In the genomic region with DNA sequence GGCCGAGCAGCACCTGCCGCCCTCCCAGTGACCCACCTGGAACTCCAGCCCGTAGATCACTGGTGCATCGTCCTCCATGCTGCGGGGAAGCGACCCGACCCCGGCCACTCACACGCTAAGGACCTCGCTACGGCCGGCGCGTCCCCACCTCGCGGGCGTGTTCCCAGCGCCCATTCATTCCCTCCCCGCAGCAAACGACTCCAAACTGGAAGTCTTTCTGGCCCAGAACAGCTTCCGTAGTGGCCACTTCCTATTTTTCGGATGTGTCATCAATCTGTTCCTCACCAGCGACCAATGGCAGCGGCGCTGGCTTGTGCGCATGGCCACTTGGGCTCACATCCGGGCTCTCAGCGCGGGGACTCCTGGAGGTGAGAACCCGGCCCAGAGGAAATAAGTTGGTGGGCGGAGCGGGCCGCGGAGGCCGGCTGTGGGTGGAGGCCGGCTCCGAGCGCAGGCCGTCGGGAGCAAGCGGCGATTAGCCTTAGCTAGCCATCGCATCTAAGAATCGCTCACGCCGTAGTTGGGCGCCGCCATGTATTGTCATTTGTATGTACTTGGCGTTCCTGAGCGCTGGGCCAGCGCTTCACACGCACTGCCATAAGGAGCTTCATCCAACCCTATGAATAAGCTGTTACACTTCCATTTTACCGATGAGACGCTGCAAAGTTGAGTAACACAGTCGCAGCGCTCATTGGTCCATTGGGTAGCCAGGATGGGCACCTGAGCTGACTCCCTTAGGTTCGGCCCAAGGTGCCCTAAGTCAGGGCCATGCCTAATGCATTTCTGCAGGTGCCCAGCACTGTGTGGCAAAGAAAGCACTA, we compare ENCODE assay signal across 8 cellular contexts. TPM values are rescaled to one million over a fixed set of nuclear protein-coding genes. Genes with fewer than 3 reads are reported as not detected.
DNase-seq lines count a peak whose midpoint lies in the region; ATAC-seq, FAIRE-seq and TF ChIP-seq lines count a peak whose summit lies in the region.

A gene (minus strand): TSS at position 207 of the 821 bp plus-strand sequence. CDS start 129 bp downstream, at position 78.

- no peak for FAIRE-seq in urothelium cell line (lab: Jason Lieb, UNC)

- H3K27ac ChIP-seq in angular gyrus (ENCODE audit: low read depth, low read length) = peak within 1 kb of the TSS; percentile 95
- H3K27ac ChIP-seq in psoas muscle = peak within 1 kb of the TSS; percentile 98

- H3K36me3 ChIP-seq in psoas muscle (ENCODE audit: insufficient read depth in 1 of 2, low read depth in 1 of 2) = peaks cover 3 to 18% of the 10 kb centered on the region in 2 donors

- H3K9me3 ChIP-seq in psoas muscle = no peaks in the 10 kb centered on the region

- intact Hi-C loops in left ventricle myocardium superior (cut with micrococcal nuclease) (no loop called here), psoas muscle (cut with DNase I) (loop anchor here (2.0 to 10.0 kb wide), 3 partner anchors 75 to 763 kb away; a partner anchor contains a TSS)

- H3K27me3 ChIP-seq in psoas muscle (ENCODE audit: insufficient read depth in 3 of 3, low read length in 2 of 3) = no peaks in the 10 kb centered on the region

- H3K4me1 ChIP-seq in psoas muscle = peaks cover 34% of the 10 kb centered on the region

- WGBS in psoas muscle, 3 donors = 1 to 2% (median 1%) methylated on average over 57 of the region's 57 CpGs

- peak within 1 kb of the TSS; percentile 92 for H3K4me3 ChIP-seq in psoas muscle

- TF ChIP-seq CTCF in psoas muscle (IDR thresholded peaks at IDR 0.05) = peak; percentile 15

- ATAC-seq in GM18498 (IDR thresholded peaks at IDR 0.05; ENCODE audit: unreplicated experiment) (peak; percentile 82), HG02938 (IDR thresholded peaks at IDR 0.05; ENCODE audit: unreplicated experiment) (peak; percentile 80), left ventricle myocardium superior (peak; percentile 96), psoas muscle (peak; percentile 93 to 94 (median 94))

- DNase-seq in NCI-H187 (lab: John Stamatoyannopoulos, UW) = peak; percentile 95 to 98
- DNase-seq in T-helper 2 cell = peak; percentile 88 to 99 (median 95)
- peak; percentile 99 for DNase-seq in left ventricle myocardium superior
- DNase-seq in psoas muscle = peak; percentile 98
- peak; percentile 91 for DNase-seq in urothelium cell line (ENCODE audit: low spot score)

RNA-seq across cellular contexts. Expression of the gene that starts here (rescaled TPM):
- total RNA-seq in left ventricle myocardium superior (9.6 TPM), psoas muscle (10 to 100 TPM in 3 of 4 donors, 1 to 10 TPM in 1; 9.7 to 18.7 (median 12.3) TPM)
- polyA plus RNA-seq in psoas muscle = 10 to 100 TPM; 11.5 to 42.1 (median 28.1) TPM

Comparison
In these comparisons a context has a peak if more than half of its experiments do, and no peak if none do; other contexts are left out.
1. Peak in every context shown above with its lines: DNase-seq, ATAC-seq, H3K4me3 ChIP-seq and H3K27ac ChIP-seq.